In genomic region chr7:27082171-27082570, GRCh38 we compare ENCODE assay signal across 31 cellular contexts. TPM values are rescaled to one million over a fixed set of nuclear protein-coding genes. Genes with fewer than 3 reads are reported as not detected.
A peak's percentile ranks its signal among the peaks of the same experiment; 100 is the strongest.
DNase-seq lines count a peak whose midpoint lies in the region; ATAC-seq, FAIRE-seq and TF ChIP-seq lines count a peak whose summit lies in the region.
"Had no signal": no experiment of that assay in that cellular context is flagged by ENCODE, and none has a peak within 500 bp of the region (broad histone marks: within the 10 kb centered on the region; RNA-seq: fewer than 3 reads in every experiment).

No MANE protein-coding gene starts in this region.

- no peak for FAIRE-seq in bronchial epithelial cell (lab: Jason Lieb, UNC)
- FAIRE-seq in urothelium cell line (lab: Jason Lieb, UNC), result no peak
- FAIRE-seq: HepG2 had no signal

- H3K27ac Mint-ChIP-seq in T-cell, result no peak overlapping the region
- H3K27ac Mint-ChIP-seq: activated T-cell treated with anti-CD3 and anti-CD28 coated beads, Interleukin-2, amount 50 U/mL, for 72 hours; endodermal cell; naive B cell; T-helper 1 cell treated with Interleukin-12 subunit alpha and Interleukin-12 subunit beta and Interleukin-4 antibody, amounts not matched to agents 30 μg/mL and 1 μg/mL, for 36 hours had no signal

- DNase-seq in GM03348 (ENCODE audit: low spot score) (peak; percentile 50), M059J (ENCODE audit: low read depth) (peak; percentile 17), bronchial epithelial cell (ENCODE audit: low read depth) (peak; percentile 38), urothelium cell line (ENCODE audit: low spot score) (peak; percentile 41), T-cell (no peak)
- DNase-seq: activated CD4-positive, alpha-beta T cell treated with anti-CD3 and anti-CD28 coated beads, Interleukin-2, amount 50 U/mL, for 48 hours; activated naive CD4-positive, alpha-beta T cell; activated T-cell treated with anti-CD3 and anti-CD28 coated beads, Interleukin-2, amount 50 U/mL, for 72 hours; C1 segment of cervical spinal cord; dermis blood vessel endothelial cell; endodermal cell; foreskin fibroblast; GDM1; head of caudate nucleus; islet precursor cell; Kasumi-1; midbrain; naive B cell; NCI-H1048; NCI-H1694; NCI-H82; spleen; stimulated activated CD8-positive, alpha-beta memory T cell treated with anti-CD3 and anti-CD28 coated beads, Interleukin-4, amount 100 ng/mL, for 48 hours; stomach had no signal

- no peaks in the 10 kb centered on the region for H3K36me3 Mint-ChIP-seq in T-cell
- H3K36me3 Mint-ChIP-seq: naive B cell had no signal

- H3K27me3 Mint-ChIP-seq in T-cell, result peaks cover 9 to 16% of the 10 kb centered on the region in 2 donors

- CTCF ChIA-PET in T-cell (lab: Charles Lee), result no interaction called here

- no peak for ATAC-seq in T-cell (replicated peaks in 1 of 4)
- no peak for ATAC-seq in GM18907 (IDR thresholded peaks at IDR 0.05; ENCODE audit: unreplicated experiment)
- ATAC-seq in GM19452 (IDR thresholded peaks at IDR 0.05; ENCODE audit: unreplicated experiment), result no peak
- ATAC-seq: activated T-cell treated with anti-CD3 and anti-CD28 coated beads, Interleukin-2, amount 50 U/mL, for 72 hours; HepG2 had no signal

- TF ChIP-seq CTCF in bronchial epithelial cell (IDR thresholded peaks at IDR 0.05; ENCODE audit: insufficient read depth, low read length, severe bottlenecking), result no peak

- H3K4me3 ChIP-seq in bronchial epithelial cell (ENCODE audit: low read depth, low read length), result no peak overlapping the region
- H3K4me3 ChIP-seq: esophagus muscularis mucosa, right atrium auricular region, spleen, stomach, vagina had no signal

- no peaks in the 10 kb centered on the region for H3K27me3 ChIP-seq in bronchial epithelial cell (ENCODE audit: control insufficient read depth, insufficient read depth, low read length)
- H3K27me3 ChIP-seq: vagina had no signal

- H3K9me3 Mint-ChIP-seq in T-cell, result no peaks in the 10 kb centered on the region
- H3K9me3 Mint-ChIP-seq: activated T-cell treated with anti-CD3 and anti-CD28 coated beads, Interleukin-2, amount 50 U/mL, for 72 hours; naive B cell; T-helper 1 cell treated with Interleukin-12 subunit alpha and Interleukin-12 subunit beta and Interleukin-4 antibody, amounts not matched to agents 30 μg/mL and 1 μg/mL, for 36 hours had no signal

- H3K4me1 Mint-ChIP-seq in T-cell, result no peaks in the 10 kb centered on the region
- H3K4me1 Mint-ChIP-seq: endodermal cell had no signal

- H3K4me3 Mint-ChIP-seq in T-cell, result no peak overlapping the region
- H3K4me3 Mint-ChIP-seq: activated T-cell treated with anti-CD3 and anti-CD28 coated beads, Interleukin-2, amount 50 U/mL, for 72 hours; endodermal cell; naive B cell; T-helper 1 cell treated with Interleukin-12 subunit alpha and Interleukin-12 subunit beta and Interleukin-4 antibody, amounts not matched to agents 30 μg/mL and 1 μg/mL, for 36 hours had no signal

- H3K36me3 ChIP-seq in bronchial epithelial cell (ENCODE audit: control insufficient read depth, insufficient read depth, low read length), result no peaks in the 10 kb centered on the region
- H3K36me3 ChIP-seq: esophagus muscularis mucosa, right atrium auricular region, spleen, stomach, vagina had no signal

- POLR2A ChIA-PET in T-cell (lab: Charles Lee), result no interaction called here

RNA-seq across cellular contexts. Expression of gene HOXA1, which starts 13.6 kb away (rescaled TPM):
- 8.2 and 9.1 TPM in 2 replicates for total RNA-seq in M059J (2014; rRNA removed; shearing (Covaris generic))
- total RNA-seq in bronchial epithelial cell, result 0.26 TPM in 2 replicates
- under 1 TPM; 0.28 to 0.66 (median 0.54) TPM for total RNA-seq in T-cell
- total RNA-seq: endodermal cell had no signal

RNA-seq across cellular contexts. Expression of gene HOXA2, which starts 20.3 kb away (rescaled TPM):
- 1.7 and 2.2 TPM in 2 replicates for total RNA-seq in M059J (2014; rRNA removed; shearing (Covaris generic))
- total RNA-seq in bronchial epithelial cell (not detected in 2 replicates), T-cell (not detected)
- total RNA-seq: activated T-cell treated with anti-CD3 and anti-CD28 coated beads, Interleukin-2, amount 50 U/mL, for 72 hours; endodermal cell had no signal

RNA-seq across cellular contexts. Expression of gene HOXA4, which starts 48.4 kb away (rescaled TPM):
- total RNA-seq in M059J (2014; rRNA removed; shearing (Covaris generic)), result 4.9 and 5.8 TPM in 2 replicates
- total RNA-seq in bronchial epithelial cell, result not detected in 2 replicates
- total RNA-seq in T-cell, result under 1 TPM in 3 of 5 donors, not detected in 2; 0.25 to 0.38 (median 0.36) TPM
- total RNA-seq: endodermal cell had no signal

Comparison
In these comparisons a context has a peak if more than half of its experiments do, and no peak if none do; other contexts are left out.
1. DNase-seq: peak in GM03348 (single experiment), M059J (single experiment), bronchial epithelial cell (single experiment) and urothelium cell line (single experiment); none in T-cell (0 of 34).